27 cellular contexts compared by ENCODE assay signal in genomic region chr13:37216340-37216739, GRCh38.
"Had no signal": no experiment of that assay in that cellular context is flagged by ENCODE, and none has a peak within 500 bp of the region (broad histone marks: within the 10 kb centered on the region; RNA-seq: fewer than 3 reads in every experiment).

No MANE protein-coding gene starts in this region.

- H3K27ac Mint-ChIP-seq: stimulated activated effector memory CD8-positive, alpha-beta T cell treated with anti-CD3 and anti-CD28 coated beads, Interleukin-12 subunit alpha, Interleukin-12 subunit beta, amount 100 ng/mL, for 72 hours; stimulated activated memory B cell treated with anti-CD40 and anti-IgM and Interleukin-4, amounts not matched to agents 10 μg/mL and 1 μg/mL and 100 μg/mL, for 72 hours; stimulated activated naive B cell treated with anti-CD40 and anti-IgM and Interleukin-4, amounts not matched to agents 10 μg/mL and 1 μg/mL and 100 μg/mL, for 72 hours; stimulated activated naive CD8-positive, alpha-beta T cell treated with anti-CD3 and anti-CD28 coated beads, Interleukin-15, amount 100 ng/mL, for 72 hours; stimulated activated naive CD8-positive, alpha-beta T cell treated with anti-CD3 and anti-CD28 coated beads, Interleukin-15, Interleukin-2, amounts not matched to agents 100 ng/mL and 50 ng/mL, for 24 hours; type B pancreatic cell had no signal

- H3K9me3 Mint-ChIP-seq: stimulated activated effector memory CD8-positive, alpha-beta T cell treated with anti-CD3 and anti-CD28 coated beads, Interleukin-12 subunit alpha, Interleukin-12 subunit beta, amount 100 ng/mL, for 72 hours; stimulated activated naive CD8-positive, alpha-beta T cell treated with anti-CD3 and anti-CD28 coated beads, Interleukin-15, Interleukin-2, amounts not matched to agents 100 ng/mL and 50 ng/mL, for 24 hours; type B pancreatic cell had no signal

- H3K4me1 Mint-ChIP-seq: stimulated activated effector memory CD8-positive, alpha-beta T cell treated with anti-CD3 and anti-CD28 coated beads, Interleukin-12 subunit alpha, Interleukin-12 subunit beta, amount 100 ng/mL, for 72 hours; stimulated activated memory B cell treated with anti-CD40 and anti-IgM and Interleukin-4, amounts not matched to agents 10 μg/mL and 1 μg/mL and 100 μg/mL, for 72 hours; stimulated activated naive B cell treated with anti-CD40 and anti-IgM and Interleukin-4, amounts not matched to agents 10 μg/mL and 1 μg/mL and 100 μg/mL, for 72 hours; stimulated activated naive CD8-positive, alpha-beta T cell treated with anti-CD3 and anti-CD28 coated beads, Interleukin-15, amount 100 ng/mL, for 72 hours had no signal

- H3K4me3 Mint-ChIP-seq: stimulated activated effector memory CD8-positive, alpha-beta T cell treated with anti-CD3 and anti-CD28 coated beads, Interleukin-12 subunit alpha, Interleukin-12 subunit beta, amount 100 ng/mL, for 72 hours; stimulated activated memory B cell treated with anti-CD40 and anti-IgM and Interleukin-4, amounts not matched to agents 10 μg/mL and 1 μg/mL and 100 μg/mL, for 72 hours; stimulated activated naive B cell treated with anti-CD40 and anti-IgM and Interleukin-4, amounts not matched to agents 10 μg/mL and 1 μg/mL and 100 μg/mL, for 72 hours; stimulated activated naive CD8-positive, alpha-beta T cell treated with anti-CD3 and anti-CD28 coated beads, Interleukin-15, amount 100 ng/mL, for 72 hours; stimulated activated naive CD8-positive, alpha-beta T cell treated with anti-CD3 and anti-CD28 coated beads, Interleukin-15, Interleukin-2, amounts not matched to agents 100 ng/mL and 50 ng/mL, for 24 hours; type B pancreatic cell had no signal

- H3K27ac ChIP-seq: stomach, suprapubic skin, testis, thoracic aorta, thyroid gland, tibial artery, tibial nerve, transverse colon, upper lobe of left lung, upper lobe of right lung, uterus, vagina had no signal

- H3K36me3 Mint-ChIP-seq: stimulated activated effector memory CD8-positive, alpha-beta T cell treated with anti-CD3 and anti-CD28 coated beads, Interleukin-12 subunit alpha, Interleukin-12 subunit beta, amount 100 ng/mL, for 72 hours; stimulated activated memory B cell treated with anti-CD40 and anti-IgM and Interleukin-4, amounts not matched to agents 10 μg/mL and 1 μg/mL and 100 μg/mL, for 72 hours; stimulated activated naive B cell treated with anti-CD40 and anti-IgM and Interleukin-4, amounts not matched to agents 10 μg/mL and 1 μg/mL and 100 μg/mL, for 72 hours; type B pancreatic cell had no signal

- H3K4me1 ChIP-seq: stomach, suprapubic skin, testis, thyroid gland, tibial artery, tibial nerve, transverse colon, upper lobe of left lung, upper lobe of right lung, uterus, vagina had no signal

- ATAC-seq: stimulated activated effector memory CD8-positive, alpha-beta T cell treated with anti-CD3 and anti-CD28 coated beads, Interleukin-12 subunit alpha, Interleukin-12 subunit beta, amount 100 ng/mL, for 72 hours; stimulated activated memory B cell treated with anti-CD40 and anti-IgM and Interleukin-4, amounts not matched to agents 10 μg/mL and 1 μg/mL and 100 μg/mL, for 72 hours; stimulated activated naive B cell treated with anti-CD40 and anti-IgM and Interleukin-4, amounts not matched to agents 10 μg/mL and 1 μg/mL and 100 μg/mL, for 72 hours; stimulated activated naive CD8-positive, alpha-beta T cell treated with anti-CD3 and anti-CD28 coated beads, Interleukin-15, amount 100 ng/mL, for 72 hours; stimulated activated naive CD8-positive, alpha-beta T cell treated with anti-CD3 and anti-CD28 coated beads, Interleukin-15, Interleukin-2, amounts not matched to agents 100 U/mL and 50 U/mL, for 24 hours; upper lobe of right lung had no signal

- H3K27me3 ChIP-seq: stomach, suprapubic skin, testis, thyroid gland, tibial artery, tibial nerve, transverse colon, upper lobe of left lung, upper lobe of right lung, uterus, vagina had no signal

- H3K9me3 ChIP-seq: stomach, suprapubic skin, testis, thoracic aorta, thyroid gland, tibial artery, transverse colon, upper lobe of left lung, upper lobe of right lung, uterus, vagina had no signal

- H3K27me3 Mint-ChIP-seq: stimulated activated memory B cell treated with anti-CD40 and anti-IgM and Interleukin-4, amounts not matched to agents 10 μg/mL and 1 μg/mL and 100 μg/mL, for 72 hours; stimulated activated naive B cell treated with anti-CD40 and anti-IgM and Interleukin-4, amounts not matched to agents 10 μg/mL and 1 μg/mL and 100 μg/mL, for 72 hours; stimulated activated naive CD8-positive, alpha-beta T cell treated with anti-CD3 and anti-CD28 coated beads, Interleukin-15, amount 100 ng/mL, for 72 hours; stimulated activated naive CD8-positive, alpha-beta T cell treated with anti-CD3 and anti-CD28 coated beads, Interleukin-15, Interleukin-2, amounts not matched to agents 100 ng/mL and 50 ng/mL, for 24 hours; type B pancreatic cell had no signal

- H3K36me3 ChIP-seq: stomach, suprapubic skin, thoracic aorta, thyroid gland, tibial artery, tibial nerve, transverse colon, upper lobe of left lung, upper lobe of right lung, uterus, vagina had no signal

- DNase-seq: stimulated activated CD4-positive, alpha-beta T cell treated with anti-CD3 and anti-CD28 coated beads, Interleukin-2, amount 100 ng/mL, for 48 hours; stimulated activated CD4-positive, alpha-beta T cell treated with anti-CD3 and anti-CD28 coated beads, Interleukin-4, amount 100 ng/mL, for 1 hour; stimulated activated CD4-positive, alpha-beta T cell treated with anti-CD3 and anti-CD28 coated beads, Interleukin-4, amount 100 ng/mL, for 24 hours; stimulated activated CD4-positive, alpha-beta T cell treated with anti-CD3 and anti-CD28 coated beads, Interleukin-4, amount 100 ng/mL, for 4 hours; stimulated activated CD8-positive, alpha-beta memory T cell treated with anti-CD3 and anti-CD28 coated beads, Interleukin-4, amount 100 ng/mL, for 48 hours; stimulated activated naive B cell treated with anti-CD40 and anti-IgM and Interleukin-4, amounts not matched to agents 10 μg/mL and 1 μg/mL and 100 μg/mL, for 72 hours; stimulated activated naive CD4-positive, alpha-beta T cell; stimulated activated naive CD4-positive, alpha-beta T cell treated with Interleukin-2 at 50 U/mL for 16 hours; stimulated activated naive CD8-positive, alpha-beta T cell treated with anti-CD3 and anti-CD28 coated beads, Interleukin-15, amount 100 ng/mL, for 72 hours; stimulated activated naive CD8-positive, alpha-beta T cell treated with anti-CD3 and anti-CD28 coated beads, Interleukin-15, Interleukin-2, amounts not matched to agents 100 U/mL and 50 U/mL, for 24 hours; stomach; substantia nigra; testis; thyroid gland; tibial artery; transverse colon; upper lobe of right lung; uterus had no signal

- H3K4me3 ChIP-seq: stomach, suprapubic skin, testis, thoracic aorta, thyroid gland, tibial artery, tibial nerve, transverse colon, upper lobe of left lung, upper lobe of right lung, uterus, vagina had no signal
